31 cellular contexts compared by ENCODE assay signal in genomic region chr13:46562152-46562551, GRCh38.
"Had no signal": no experiment of that assay in that cellular context is flagged by ENCODE, and none has a peak within 500 bp of the region (broad histone marks: within the 10 kb centered on the region; RNA-seq: fewer than 3 reads in every experiment).

No MANE protein-coding gene starts in this region.

- H3K27ac Mint-ChIP-seq: activated B cell treated with CpG ODN at 0.5 μM for 24 hours; activated CD4-positive, alpha-beta memory T cell treated with anti-CD3 and anti-CD28 coated beads for 36 hours; activated CD4-positive, alpha-beta T cell treated with anti-CD3 and anti-CD28 coated beads for 36 hours; activated CD4-positive, alpha-beta T cell treated with anti-CD3 and anti-CD28 coated beads, Interleukin-2, amount 10 ng/mL, durations not matched to agents 24 days and 14 days; activated naive CD8-positive, alpha-beta T cell; activated T-cell treated with anti-CD3 and anti-CD28 coated beads, Interleukin-2, amount 50 U/mL, for 24 hours; activated T-helper 17 cell treated with anti-CD3 and anti-CD28 coated beads, Interleukin-2, amount 50 U/mL, for 72 hours; effector memory CD8-positive, alpha-beta T cell had no signal

- H3K9me3 Mint-ChIP-seq: activated B cell treated with CpG ODN at 0.5 μM for 24 hours; activated CD4-positive, alpha-beta memory T cell treated with anti-CD3 and anti-CD28 coated beads for 36 hours; activated CD4-positive, alpha-beta T cell treated with anti-CD3 and anti-CD28 coated beads, Interleukin-2, amount 10 ng/mL, durations not matched to agents 24 days and 14 days; activated T-cell treated with anti-CD3 and anti-CD28 coated beads, Interleukin-2, amount 50 U/mL, for 24 hours; activated T-helper 17 cell treated with anti-CD3 and anti-CD28 coated beads, Interleukin-2, amount 50 U/mL, for 72 hours; effector memory CD8-positive, alpha-beta T cell had no signal

- H3K27ac ChIP-seq: body of pancreas, esophagus muscularis mucosa, foreskin keratinocyte, gastrocnemius medialis, heart left ventricle, WERI-Rb-1 had no signal

- H3K27me3 Mint-ChIP-seq: activated B cell treated with CpG ODN at 0.5 μM for 24 hours; activated CD4-positive, alpha-beta memory T cell treated with anti-CD3 and anti-CD28 coated beads for 36 hours; activated CD4-positive, alpha-beta T cell treated with anti-CD3 and anti-CD28 coated beads for 36 hours; activated CD4-positive, alpha-beta T cell treated with anti-CD3 and anti-CD28 coated beads, Interleukin-2, amount 10 ng/mL, durations not matched to agents 24 days and 14 days; activated naive CD8-positive, alpha-beta T cell; activated T-cell treated with anti-CD3 and anti-CD28 coated beads, Interleukin-2, amount 50 U/mL, for 24 hours; activated T-helper 17 cell treated with anti-CD3 and anti-CD28 coated beads, Interleukin-2, amount 50 U/mL, for 72 hours; effector memory CD8-positive, alpha-beta T cell had no signal

- H3K36me3 ChIP-seq: esophagus muscularis mucosa, gastrocnemius medialis, heart left ventricle had no signal

- H3K4me3 Mint-ChIP-seq: activated B cell treated with CpG ODN at 0.5 μM for 24 hours; activated CD4-positive, alpha-beta memory T cell treated with anti-CD3 and anti-CD28 coated beads for 36 hours; activated CD4-positive, alpha-beta T cell treated with anti-CD3 and anti-CD28 coated beads for 36 hours; activated CD4-positive, alpha-beta T cell treated with anti-CD3 and anti-CD28 coated beads, Interleukin-2, amount 10 ng/mL, durations not matched to agents 24 days and 14 days; activated naive CD8-positive, alpha-beta T cell; activated T-cell treated with anti-CD3 and anti-CD28 coated beads, Interleukin-2, amount 50 U/mL, for 24 hours; activated T-helper 17 cell treated with anti-CD3 and anti-CD28 coated beads, Interleukin-2, amount 50 U/mL, for 72 hours; effector memory CD8-positive, alpha-beta T cell had no signal

- DNase-seq: activated B cell treated with CpG ODN at 0.5 μM for 24 hours; activated CD4-positive, alpha-beta memory T cell treated with anti-CD3 and anti-CD28 coated beads for 36 hours; activated CD4-positive, alpha-beta T cell treated with anti-CD3 and anti-CD28 coated beads for 36 hours; activated CD4-positive, alpha-beta T cell treated with anti-CD3 and anti-CD28 coated beads, Interleukin-2, amount 10 ng/mL, durations not matched to agents 24 days and 14 days; activated CD8-positive, alpha-beta memory T cell treated with anti-CD3 and anti-CD28 coated beads, Interleukin-2, amount 50 U/mL, for 48 hours; activated effector memory CD4-positive, alpha-beta T cell treated with Interleukin-2 at 50 U/mL for 16 hours; activated gamma-delta T cell treated with Interleukin-2 at 50 U/mL for 16 hours; activated naive CD4-positive, alpha-beta T cell treated with anti-CD3 and anti-CD28 coated beads, Interleukin-2, amount 50 U/mL, for 16 hours; activated naive CD4-positive, alpha-beta T cell treated with Interleukin-2 at 50 U/mL for 16 hours; activated T-cell treated with anti-CD3 and anti-CD28 coated beads for 4 hours; activated T-cell treated with anti-CD3 and anti-CD28 coated beads, Interleukin-2, amount 50 U/mL, for 24 hours; amniotic stem cell; anterior cingulate cortex; body of pancreas; cortex of kidney; effector CD4-positive, alpha-beta T cell; effector memory CD8-positive, alpha-beta T cell; erythroblast; foreskin keratinocyte; gastrocnemius medialis; glutamatergic neuron; heart left ventricle; hypothalamus; T-helper 2 cell; WERI-Rb-1 had no signal

- H3K36me3 Mint-ChIP-seq: activated CD4-positive, alpha-beta memory T cell treated with anti-CD3 and anti-CD28 coated beads for 36 hours; activated naive CD8-positive, alpha-beta T cell had no signal

- ATAC-seq: activated CD4-positive, alpha-beta T cell treated with anti-CD3 and anti-CD28 coated beads for 36 hours; activated CD4-positive, CD25-positive, alpha-beta regulatory T cell treated with anti-CD3 and anti-CD28 coated beads, Interleukin-2, amount 50 U/mL, for 24 hours; activated T-helper 17 cell treated with anti-CD3 and anti-CD28 coated beads, Interleukin-2, amount 50 U/mL, for 72 hours; body of pancreas; effector memory CD8-positive, alpha-beta T cell; foreskin keratinocyte; gastrocnemius medialis; heart left ventricle had no signal

- H3K27me3 ChIP-seq: body of pancreas, esophagus muscularis mucosa, foreskin keratinocyte, gastrocnemius medialis, heart left ventricle had no signal

- H3K4me1 ChIP-seq: body of pancreas had no signal

- FAIRE-seq: colon, TTC549 had no signal

- H3K9me3 ChIP-seq: body of pancreas, esophagus muscularis mucosa, gastrocnemius medialis, heart left ventricle had no signal

- H3K4me3 ChIP-seq: body of pancreas, esophagus muscularis mucosa, gastrocnemius medialis, heart left ventricle had no signal
